In genomic region chr6:15880262-15880973, GRCh38 we compare ENCODE assay signal across 13 cellular contexts.
DNase-seq lines count a peak whose midpoint lies in the region; ATAC-seq and TF ChIP-seq lines count a peak whose summit lies in the region.
"Had no signal": no experiment of that assay in that cellular context is flagged by ENCODE, and none has a peak within 500 bp of the region (broad histone marks: within the 10 kb centered on the region; RNA-seq: fewer than 3 reads in every experiment).

No MANE protein-coding gene starts in this region.

- H3K9me3 Mint-ChIP-seq in activated CD4-positive, alpha-beta T cell treated with anti-CD3 and anti-CD28 coated beads, Interleukin-2, amount 10 ng/mL, durations not matched to agents 24 days and 14 days, result peaks cover 5% of the 10 kb centered on the region
- no peaks in the 10 kb centered on the region for H3K9me3 Mint-ChIP-seq in activated T-helper 17 cell treated with anti-CD3 and anti-CD28 coated beads, Interleukin-2, amount 50 U/mL, for 72 hours

- no peak for TF ChIP-seq POLR2A in spleen (IDR thresholded peaks at IDR 0.05)

- no peak overlapping the region for H3K9ac ChIP-seq in GM23248

- H4K20me1 ChIP-seq in GM23248 (ENCODE audit: insufficient read depth) (no peaks in the 10 kb centered on the region), PC-9 (ENCODE audit: insufficient read depth) (no peaks in the 10 kb centered on the region)

- H3K27ac ChIP-seq in GM23248 (no peak overlapping the region), spleen (peak overlapping the region in 7 of 8 donors; percentile 4 to 56 (median 43)), PC-9 (no peak overlapping the region)
- H3K27ac ChIP-seq: dorsolateral prefrontal cortex, neutrophil, thoracic aorta had no signal

- intact Hi-C loops in activated CD4-positive, alpha-beta T cell treated with anti-CD3 and anti-CD28 coated beads, Interleukin-2, amount 10 ng/mL, durations not matched to agents 24 days and 14 days (cut with micrococcal nuclease), result loop anchor here (1.0 kb wide), 1 partner anchor 104 kb away; no protein-coding TSS in a partner anchor
- intact Hi-C loops in spleen (cut with DNase I; ENCODE audit: low total_unique reads), result no loop called here
- intact Hi-C loops in PC-9 (cut with micrococcal nuclease; ENCODE audit: unreplicated experiment), result no loop called here

- H3K4me2 ChIP-seq in GM23248 (ENCODE audit: unreplicated experiment), result peak overlapping the region; percentile 38
- no peak overlapping the region for H3K4me2 ChIP-seq in PC-9

- no peak overlapping the region for H3K4me3 Mint-ChIP-seq in activated CD4-positive, alpha-beta T cell treated with anti-CD3 and anti-CD28 coated beads, Interleukin-2, amount 10 ng/mL, durations not matched to agents 24 days and 14 days
- H3K4me3 Mint-ChIP-seq in activated T-helper 17 cell treated with anti-CD3 and anti-CD28 coated beads, Interleukin-2, amount 50 U/mL, for 72 hours, result peak overlapping the region; percentile 29

- peaks cover 2% of the 10 kb centered on the region for H3K36me3 Mint-ChIP-seq in activated CD4-positive, alpha-beta T cell treated with anti-CD3 and anti-CD28 coated beads, Interleukin-2, amount 10 ng/mL, durations not matched to agents 24 days and 14 days (ENCODE audit: low read depth)
- no peaks in the 10 kb centered on the region for H3K36me3 Mint-ChIP-seq in activated T-helper 17 cell treated with anti-CD3 and anti-CD28 coated beads, Interleukin-2, amount 50 U/mL, for 72 hours (ENCODE audit: low read depth)

- peaks cover 29% of the 10 kb centered on the region for H3K4me1 Mint-ChIP-seq in activated CD4-positive, alpha-beta T cell treated with anti-CD3 and anti-CD28 coated beads, Interleukin-2, amount 10 ng/mL, durations not matched to agents 24 days and 14 days
- H3K4me1 Mint-ChIP-seq in activated T-helper 17 cell treated with anti-CD3 and anti-CD28 coated beads, Interleukin-2, amount 50 U/mL, for 72 hours, result peaks cover 19% of the 10 kb centered on the region

- H3K79me2 ChIP-seq in GM23248 (ENCODE audit: insufficient read depth) (no peaks in the 10 kb centered on the region), PC-9 (ENCODE audit: low read depth) (no peaks in the 10 kb centered on the region)

- no peak for ATAC-seq in activated T-helper 17 cell treated with anti-CD3 and anti-CD28 coated beads, Interleukin-2, amount 50 U/mL, for 72 hours (replicated peaks)
- no peak for ATAC-seq in esophagus mucosa

- no peak for TF ChIP-seq CTCF in spleen (IDR thresholded peaks at IDR 0.05 in 8 of 11, conservative IDR thresholded peaks at IDR 0.05 in 3 of 11)
- no peak for TF ChIP-seq CTCF in PC-9 (conservative IDR thresholded peaks at IDR 0.05)

- H3K36me3 ChIP-seq in GM23248 (ENCODE audit: low read depth) (no peaks in the 10 kb centered on the region), spleen (no peaks in the 10 kb centered on the region), PC-9 (ENCODE audit: low read depth) (no peaks in the 10 kb centered on the region)
- H3K36me3 ChIP-seq: neutrophil, thoracic aorta had no signal

- no peaks in the 10 kb centered on the region for H3K9me2 ChIP-seq in GM23248 (ENCODE audit: insufficient read depth)
- no peaks in the 10 kb centered on the region for H3K9me2 ChIP-seq in PC-9 (ENCODE audit: insufficient read depth)

- in situ Hi-C loops in GM23248 (cut with MboI), result no loop called here

- H3F3A ChIP-seq in GM23248 (ENCODE audit: insufficient read depth) (peaks cover 23% of the 10 kb centered on the region), PC-9 (ENCODE audit: insufficient read depth, low read depth) (no peaks in the 10 kb centered on the region)

- H3K4me3 ChIP-seq in GM23248 (0 out of 2 replicates have a peak overlapping the region, but pooled peaks have one; percentile 8), spleen (no peak overlapping the region), PC-9 (no peak overlapping the region)
- H3K4me3 ChIP-seq: skin epidermis, thoracic aorta had no signal

- H3K4me1 ChIP-seq in GM23248 (ENCODE audit: insufficient read depth) (peaks cover 20% of the 10 kb centered on the region), spleen (peaks cover 10 to 57% (median 25%) of the 10 kb centered on the region in 6 donors), PC-9 (replicated peaks; ENCODE audit: insufficient read depth) (no peaks in the 10 kb centered on the region)

- H3K27me3 ChIP-seq in GM23248 (replicated peaks; ENCODE audit: insufficient read depth), result no peaks in the 10 kb centered on the region
- H3K27me3 ChIP-seq in spleen (replicated peaks in 1 of 7), result no peaks in the 10 kb centered on the region
- H3K27me3 ChIP-seq in PC-9 (ENCODE audit: insufficient read depth, low read depth), result peaks cover 39% of the 10 kb centered on the region
- H3K27me3 ChIP-seq: dorsolateral prefrontal cortex had no signal

- H3K27me3 Mint-ChIP-seq in activated CD4-positive, alpha-beta T cell treated with anti-CD3 and anti-CD28 coated beads, Interleukin-2, amount 10 ng/mL, durations not matched to agents 24 days and 14 days, result no peaks in the 10 kb centered on the region
- peaks cover 6% of the 10 kb centered on the region for H3K27me3 Mint-ChIP-seq in activated T-helper 17 cell treated with anti-CD3 and anti-CD28 coated beads, Interleukin-2, amount 50 U/mL, for 72 hours

- DNase-seq in activated CD4-positive, alpha-beta T cell treated with anti-CD3 and anti-CD28 coated beads, Interleukin-2, amount 10 ng/mL, durations not matched to agents 24 days and 14 days, result no peak
- no peak for DNase-seq in activated CD4-positive, alpha-beta T cell treated with anti-CD3 and anti-CD28 coated beads for 4 hours
- DNase-seq in GM23248 (no peak), spleen (no peak), SHP77 treated with DMSO at 0.1 percent for 48 hours (lab: John Stamatoyannopoulos, UW) (no peak), PC-9 (no peak)
- DNase-seq: dorsolateral prefrontal cortex, SW 1271 had no signal

- BruUV-seq in PC-9 (replicated peaks; lab: Mats Ljungman, UMichigan), result no TSS peak

- POLR2A ChIA-PET in PC-9 (lab: Charles Lee; ENCODE audit: unreplicated experiment), result no interaction called here

- 0 out of 2 replicates have a peak overlapping the region, but pooled peaks have one; percentile 40 for H2AFZ ChIP-seq in GM23248
- no peak overlapping the region for H2AFZ ChIP-seq in PC-9

- CTCF ChIA-PET in PC-9 (lab: Charles Lee), result no interaction called here

- no peaks in the 10 kb centered on the region for H3K9me3 ChIP-seq in GM23248 (ENCODE audit: low read depth)
- no peaks in the 10 kb centered on the region for H3K9me3 ChIP-seq in spleen
- no peaks in the 10 kb centered on the region for H3K9me3 ChIP-seq in PC-9 (ENCODE audit: insufficient read depth, low read depth)
- H3K9me3 ChIP-seq: neutrophil, thoracic aorta had no signal

- peak overlapping the region; percentile 89 for H3K27ac Mint-ChIP-seq in activated CD4-positive, alpha-beta T cell treated with anti-CD3 and anti-CD28 coated beads, Interleukin-2, amount 10 ng/mL, durations not matched to agents 24 days and 14 days
- H3K27ac Mint-ChIP-seq in activated T-helper 17 cell treated with anti-CD3 and anti-CD28 coated beads, Interleukin-2, amount 50 U/mL, for 72 hours, result peak overlapping the region; percentile 65

- WGBS in GM23248 (ENCODE audit: low coverage in 1 of 2, low lambda C conversion rate in 2 of 2, missing lambda C conversion rate in 2 of 2), 2 experiments, result 57 to 60% methylated on average over 4 of the region's 4 CpGs
- 58 to 68% (median 63%) methylated on average over 4 of the region's 4 CpGs for WGBS in spleen, 5 donors

Comparison
In these comparisons a context has a peak if more than half of its experiments do, and no peak if none do; other contexts are left out.
1. H3K27ac ChIP-seq: peak in spleen (7 of 8); none in GM23248 (single experiment) and PC-9 (single experiment).